ENCODE assay signal across 11 cellular contexts in the genomic region with DNA sequence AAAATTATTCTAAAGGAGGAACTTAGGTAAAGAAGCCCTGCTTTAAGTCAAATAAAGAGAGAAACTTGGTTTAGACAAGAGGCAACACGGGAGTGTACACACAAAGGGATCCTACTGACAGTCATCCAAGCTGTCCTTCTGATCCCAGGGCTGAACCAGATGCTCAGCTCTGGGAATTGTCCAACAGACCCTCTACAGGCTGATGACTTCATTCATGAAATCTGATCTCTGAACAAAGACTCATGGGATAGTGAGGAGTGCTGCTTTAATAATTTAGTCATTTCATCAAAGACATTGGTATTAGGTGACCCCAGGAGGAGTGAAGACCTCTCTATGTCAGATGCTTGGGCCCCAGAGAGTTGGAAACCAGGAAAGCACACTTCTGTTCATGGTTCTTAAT.
A peak's percentile ranks its signal among the peaks of the same experiment; 100 is the strongest.
DNase-seq lines count a peak whose midpoint lies in the region; ATAC-seq and TF ChIP-seq lines count a peak whose summit lies in the region.
"Had no signal": no experiment of that assay in that cellular context is flagged by ENCODE, and none has a peak within 500 bp of the region (broad histone marks: within the 10 kb centered on the region; RNA-seq: fewer than 3 reads in every experiment).

No MANE protein-coding gene starts in this region.

- H3K9me3 ChIP-seq in SJCRH30 (replicated peaks) = no peaks in the 10 kb centered on the region
- H3K9me3 ChIP-seq in endodermal cell (ENCODE audit: control insufficient read depth, low read length) = no peaks in the 10 kb centered on the region

- ATAC-seq in GM19351 (IDR thresholded peaks at IDR 0.05; ENCODE audit: unreplicated experiment) (no peak), GM18519 (IDR thresholded peaks at IDR 0.05; ENCODE audit: low FRiP score, unreplicated experiment) (no peak)

- H3K9me3 Mint-ChIP-seq in IgD-negative memory B cell = no peaks in the 10 kb centered on the region
- H3K9me3 Mint-ChIP-seq in endodermal cell = no peaks in the 10 kb centered on the region

- TF ChIP-seq CTCF in endodermal cell (conservative IDR thresholded peaks at IDR 0.05) = no peak

- DNase-seq in DMS153 (lab: John Stamatoyannopoulos, UW) (peak; percentile 25), SJCRH30 (peak; percentile 13 to 62), iris pigment epithelial cell (ENCODE audit: low read depth) (peak; percentile 37), endodermal cell (no peak), middle frontal gyrus (ENCODE audit: extremely low spot score, low spot score) (no peak)
- DNase-seq: NCI-H774; stimulated activated CD4-positive, alpha-beta T cell treated with anti-CD3 and anti-CD28 coated beads, Interleukin-12 subunit alpha, Interleukin-12 subunit beta, amount 100 ng/mL, for 4 hours; T1000 had no signal

- no peaks in the 10 kb centered on the region for H3K36me3 ChIP-seq in SJCRH30
- no peaks in the 10 kb centered on the region for H3K36me3 ChIP-seq in endodermal cell (ENCODE audit: control insufficient read depth, insufficient read depth, low read length)

- H3K27ac ChIP-seq in SJCRH30 (no peak overlapping the region), endodermal cell (ENCODE audit: low read depth, low read length) (no peak overlapping the region)

- H3K4me1 Mint-ChIP-seq in IgD-negative memory B cell (peaks cover 50 to 73% (median 72%) of the 10 kb centered on the region in 3 donors), endodermal cell (peaks cover 17% of the 10 kb centered on the region)

- H3K36me3 Mint-ChIP-seq in IgD-negative memory B cell = peaks cover 5% of the 10 kb centered on the region
- peaks cover 4% of the 10 kb centered on the region for H3K36me3 Mint-ChIP-seq in endodermal cell (ENCODE audit: low read depth)

- 91% methylated on average over 1 of the region's 1 CpG; no CpG with 5 or more reads in 1 of the 2 experiments for WGBS in endodermal cell (ENCODE audit: insufficient coverage in 1 of 2, insufficient read length in 1 of 2), 2 experiments

- H3K4me3 ChIP-seq in SJCRH30 (no peak overlapping the region), endodermal cell (ENCODE audit: low read length) (no peak overlapping the region)

- no peak overlapping the region for H3K9ac ChIP-seq in endodermal cell (ENCODE audit: extremely low read depth, low read length, poor library complexity, severe bottlenecking)

- H3K27me3 Mint-ChIP-seq in IgD-negative memory B cell (no peaks in the 10 kb centered on the region), endodermal cell (ENCODE audit: insufficient read depth) (no peaks in the 10 kb centered on the region)

- H3K27ac Mint-ChIP-seq in IgD-negative memory B cell (peak overlapping the region; percentile 67 to 85 (median 73)), endodermal cell (no peak overlapping the region)

- H3K4me1 ChIP-seq in SJCRH30 (no peaks in the 10 kb centered on the region), endodermal cell (ENCODE audit: control insufficient read depth, insufficient read depth, low read length) (no peaks in the 10 kb centered on the region)

- H3K27me3 ChIP-seq in SJCRH30 (no peaks in the 10 kb centered on the region), endodermal cell (ENCODE audit: control insufficient read depth, insufficient read depth, low read length, poor library complexity, severe bottlenecking) (no peaks in the 10 kb centered on the region)

- H3K4me3 Mint-ChIP-seq in IgD-negative memory B cell (peak overlapping the region in 2 of 4 donors; percentile 44 to 53), endodermal cell (no peak overlapping the region)

Comparison
In these comparisons a context has a peak if more than half of its experiments do, and no peak if none do; other contexts are left out.
1. DNase-seq: peak in DMS153 (single experiment), SJCRH30 (2 of 2) and iris pigment epithelial cell (single experiment); none in endodermal cell (single experiment) and middle frontal gyrus (single experiment).